Comparison of ENCODE assay signal across 2 cellular contexts in genomic region chr18:74185860-74186259, GRCh38.
A peak's percentile ranks its signal among the peaks of the same experiment; 100 is the strongest.
TF ChIP-seq lines count a peak whose summit lies in the region.

No MANE protein-coding gene starts in this region.

TF ChIP-seq in GM23338, 12 proteins besides CTCF, POLR2A, EP300 and RAD21:
- TF ChIP-seq REST (IDR thresholded peaks at IDR 0.05; ENCODE audit: unreplicated experiment), result no peak
- TF ChIP-seq ETS1 (IDR thresholded peaks at IDR 0.05), result no peak
- TF ChIP-seq ZNF114 (CRISPR knock-in tag; IDR thresholded peaks at IDR 0.05), result no peak
- TF ChIP-seq EZH2phosphoT487 (IDR thresholded peaks at IDR 0.05; ENCODE audit: unreplicated experiment), result no peak
- TF ChIP-seq EZH2 (IDR thresholded peaks at IDR 0.05; ENCODE audit: low read depth, unreplicated experiment), result no peak
- no peak for TF ChIP-seq POLR2AphosphoS5 (IDR thresholded peaks at IDR 0.05; ENCODE audit: low read depth)
- no peak for TF ChIP-seq JUNB (IDR thresholded peaks at IDR 0.05; ENCODE audit: unreplicated experiment)
- no peak for TF ChIP-seq ZNF462 (CRISPR knock-in tag; IDR thresholded peaks at IDR 0.05)
- TF ChIP-seq CREB1 (CRISPR knock-in tag; IDR thresholded peaks at IDR 0.05; ENCODE audit: low read depth), result no peak
- no peak for TF ChIP-seq STAT1 (IDR thresholded peaks at IDR 0.05; ENCODE audit: unreplicated experiment)
- no peak for TF ChIP-seq NANOG (IDR thresholded peaks at IDR 0.05; ENCODE audit: borderline replicate concordance)
- no peak for TF ChIP-seq ZNF331 (CRISPR knock-in tag; IDR thresholded peaks at IDR 0.05; ENCODE audit: low read depth)

TF ChIP-seq in K562, 482 proteins besides CTCF, POLR2A, EP300 and RAD21:
- TF ChIP-seq ZNF316 (IDR thresholded peaks at IDR 0.05), result peak; percentile 59; the same call in 1 of the 2 replicates
- TF ChIP-seq C11orf30 (IDR thresholded peaks at IDR 0.05; ENCODE audit: low read depth), result peak; percentile 46; the same call in 1 of the 2 replicates
- no peak for TF ChIP-seq KLF10 (CRISPR knock-in tag; IDR thresholded peaks at IDR 0.05)
- no peak for TF ChIP-seq CBFA2T2 (conservative IDR thresholded peaks at IDR 0.05)
- 0 out of 2 replicates have a peak, but pooled peaks have one; percentile 34 for TF ChIP-seq MAFG (tag; conservative IDR thresholded peaks at IDR 0.05)
